Comparison of ENCODE assay signal across 17 cellular contexts in genomic region chr13:47831265-47831664, GRCh38.
DNase-seq lines count a peak whose midpoint lies in the region; ATAC-seq and TF ChIP-seq lines count a peak whose summit lies in the region.
"Had no signal": no experiment of that assay in that cellular context is flagged by ENCODE, and none has a peak within 500 bp of the region (broad histone marks: within the 10 kb centered on the region; RNA-seq: fewer than 3 reads in every experiment).

No MANE protein-coding gene starts in this region.

- TF ChIP-seq CTCF in GM23338 (conservative IDR thresholded peaks at IDR 0.05; ENCODE audit: low read depth in 2 of 2) = no peak
- no peak for TF ChIP-seq CTCF in fibroblast of mammary gland (conservative IDR thresholded peaks at IDR 0.05; ENCODE audit: control insufficient read depth, insufficient read depth, low read depth, low read length)
- TF ChIP-seq CTCF in psoas muscle (IDR thresholded peaks at IDR 0.05) = no peak
- TF ChIP-seq CTCF in hepatocyte (IDR thresholded peaks at IDR 0.05; ENCODE audit: poor library complexity) = no peak

- no peak overlapping the region for H3K9ac ChIP-seq in mesenchymal stem cell (ENCODE audit: low read length)

- H3K36me3 ChIP-seq in GM23338 (ENCODE audit: insufficient read depth) (no peaks in the 10 kb centered on the region), mesenchymal stem cell (ENCODE audit: control insufficient read depth in 1 of 2, insufficient read depth in 2 of 2, low read depth in 1 of 2, low read length in 2 of 2) (no peaks in the 10 kb centered on the region), psoas muscle (ENCODE audit: insufficient read depth in 1 of 2, low read depth in 1 of 2) (no peaks in the 10 kb centered on the region), hepatocyte (replicated peaks; ENCODE audit: insufficient read depth, low read depth) (no peaks in the 10 kb centered on the region)

- H3K18ac ChIP-seq in mesenchymal stem cell (ENCODE audit: low read depth in 1 of 2, low read length in 2 of 2) = no peak overlapping the region

- no peak overlapping the region for H2BK120ac ChIP-seq in mesenchymal stem cell (ENCODE audit: low read depth, low read length)

- intact Hi-C loops in psoas muscle (cut with DNase I) = no loop called here

- H3K9me3 Mint-ChIP-seq in GM23338 = peaks cover 3% of the 10 kb centered on the region; the same call in 1 of the 3 replicates

- H4K91ac ChIP-seq in mesenchymal stem cell (ENCODE audit: low read length) = no peak overlapping the region

- H2BK15ac ChIP-seq in mesenchymal stem cell (ENCODE audit: low read depth, poor library complexity, severe bottlenecking) = no peak overlapping the region

- H2BK5ac ChIP-seq in mesenchymal stem cell (ENCODE audit: low read depth, low read length, poor library complexity, severe bottlenecking) = no peak overlapping the region

- H4K20me1 ChIP-seq in GM23338 (replicated peaks; ENCODE audit: insufficient read depth) = no peaks in the 10 kb centered on the region
- H4K20me1 ChIP-seq in hepatocyte (ENCODE audit: insufficient read depth, poor library complexity, severe bottlenecking) = no peaks in the 10 kb centered on the region

- H3K9me2 ChIP-seq in GM23338 (ENCODE audit: insufficient read depth) (no peaks in the 10 kb centered on the region), hepatocyte (replicated peaks; ENCODE audit: insufficient read depth) (no peaks in the 10 kb centered on the region)

- ATAC-seq in GM23338 = no peak
- no peak for ATAC-seq in psoas muscle
- no peak for ATAC-seq in HG03045 (IDR thresholded peaks at IDR 0.05; ENCODE audit: unreplicated experiment)
- ATAC-seq in GM21529 (IDR thresholded peaks at IDR 0.05; ENCODE audit: unreplicated experiment) = no peak
- ATAC-seq: HCT116 had no signal

- H3K4me1 ChIP-seq in GM23338 (ENCODE audit: insufficient read depth) (no peaks in the 10 kb centered on the region; the same call in 1 of the 2 replicates), mesenchymal stem cell (ENCODE audit: control insufficient read depth, insufficient read depth, low read depth, low read length) (no peaks in the 10 kb centered on the region), psoas muscle (no peaks in the 10 kb centered on the region), hepatocyte (ENCODE audit: insufficient read depth) (no peaks in the 10 kb centered on the region)

- no peak overlapping the region for H3K27ac ChIP-seq in GM23338 (ENCODE audit: low read depth)
- H3K27ac ChIP-seq in mesenchymal stem cell (ENCODE audit: low read length, poor library complexity, severe bottlenecking) = no peak overlapping the region
- H3K27ac ChIP-seq in psoas muscle = no peak overlapping the region
- no peak overlapping the region for H3K27ac ChIP-seq in hepatocyte
- H3K27ac ChIP-seq: C4-2B, PC-9 had no signal

- DNase-seq in GM23338 (ENCODE audit: low spot score) (no peak), amniotic epithelial cell (ENCODE audit: low read depth) (peak; percentile 73), fibroblast of mammary gland (ENCODE audit: low read depth) (peak; percentile 78), mesenchymal stem cell (peak; percentile 57), psoas muscle (no peak), hepatocyte (ENCODE audit: low spot score) (no peak)
- DNase-seq: COR-L47, EL, KG1, NCI-H1048, NCI-H510A treated with DMSO at 0.1 percent for 48 hours, NCI-H82, PC-9 had no signal

- H3K36me3 Mint-ChIP-seq in GM23338 (ENCODE audit: low read depth) = no peaks in the 10 kb centered on the region

- H3K79me1 ChIP-seq in mesenchymal stem cell (replicated peaks; ENCODE audit: low read length, poor library complexity, severe bottlenecking) = no peaks in the 10 kb centered on the region

- H3K23ac ChIP-seq in mesenchymal stem cell (ENCODE audit: low read length in 2 of 2) = peak overlapping the region in 1 of 2 experiments; percentile 55

- H3K4me3 Mint-ChIP-seq in GM23338 = no peak overlapping the region

- H2AK5ac ChIP-seq in mesenchymal stem cell (ENCODE audit: low read length, severe bottlenecking) = no peak overlapping the region

- no peak overlapping the region for H4K8ac ChIP-seq in mesenchymal stem cell (ENCODE audit: low read length)

- H2AFZ ChIP-seq in GM23338 (peak overlapping the region; percentile 76; the same call in 1 of the 2 replicates), mesenchymal stem cell (ENCODE audit: low read depth, low read length) (no peak overlapping the region), hepatocyte (no peak overlapping the region)
- H2AFZ ChIP-seq: PC-9 had no signal

- H3K14ac ChIP-seq in mesenchymal stem cell (ENCODE audit: low read length in 2 of 2) = no peak overlapping the region

- H3K27me3 Mint-ChIP-seq in GM23338 (ENCODE audit: insufficient read depth, low read depth, poor library complexity) = peaks cover 3% of the 10 kb centered on the region

- H3K9me3 ChIP-seq in mesenchymal stem cell (ENCODE audit: control insufficient read depth, low read length) (no peaks in the 10 kb centered on the region), psoas muscle (no peaks in the 10 kb centered on the region), hepatocyte (ENCODE audit: low read depth) (no peaks in the 10 kb centered on the region)

- H2BK12ac ChIP-seq in mesenchymal stem cell (ENCODE audit: low read length in 2 of 2) = no peak overlapping the region

- no peaks in the 10 kb centered on the region for H3K27me3 ChIP-seq in GM23338 (ENCODE audit: insufficient read depth)
- H3K27me3 ChIP-seq in mesenchymal stem cell (ENCODE audit: control insufficient read depth in 1 of 2, insufficient read depth in 1 of 2, low read length in 2 of 2) = no peaks in the 10 kb centered on the region
- H3K27me3 ChIP-seq in psoas muscle (ENCODE audit: insufficient read depth in 3 of 3, low read length in 2 of 3) = no peaks in the 10 kb centered on the region
- no peaks in the 10 kb centered on the region for H3K27me3 ChIP-seq in hepatocyte

- no peaks in the 10 kb centered on the region for H3K79me2 ChIP-seq in GM23338 (replicated peaks; ENCODE audit: insufficient read depth)
- no peaks in the 10 kb centered on the region for H3K79me2 ChIP-seq in hepatocyte

- peaks cover 4% of the 10 kb centered on the region for H3K4me1 Mint-ChIP-seq in GM23338

- H3K4me3 ChIP-seq in GM23338 (no peak overlapping the region), fibroblast of mammary gland (ENCODE audit: control insufficient read depth, low read depth, low read length) (no peak overlapping the region), mesenchymal stem cell (ENCODE audit: insufficient read depth in 1 of 2, low read depth in 1 of 2, low read length in 2 of 2) (no peak overlapping the region), psoas muscle (no peak overlapping the region), hepatocyte (no peak overlapping the region)
- H3K4me3 ChIP-seq: PC-9 had no signal

- no peak overlapping the region; the same call in 1 of the 2 replicates for H3K27ac Mint-ChIP-seq in GM23338

- H3K4ac ChIP-seq in mesenchymal stem cell (ENCODE audit: low read depth in 1 of 2, low read length in 2 of 2) = no peak overlapping the region

- no peaks in the 10 kb centered on the region for H3F3A ChIP-seq in GM23338 (replicated peaks; ENCODE audit: low read depth)

- WGBS in mesenchymal stem cell = 100% methylated on average over 1 of the region's 1 CpG
- WGBS in psoas muscle, 3 donors = 64 to 72% (median 67%) methylated on average over 1 of the region's 1 CpG
- WGBS in hepatocyte (ENCODE audit: low lambda C conversion rate, missing lambda C conversion rate) = 77% methylated on average over 1 of the region's 1 CpG

- no peak overlapping the region for H3K4me2 ChIP-seq in GM23338
- no peak overlapping the region for H3K4me2 ChIP-seq in mesenchymal stem cell (ENCODE audit: low read length, poor library complexity, severe bottlenecking)
- no peak overlapping the region for H3K4me2 ChIP-seq in hepatocyte
- H3K4me2 ChIP-seq: PC-9 had no signal

Comparison
In these comparisons a context has a peak if more than half of its experiments do, and no peak if none do; other contexts are left out.
1. DNase-seq: peak in amniotic epithelial cell (single experiment), fibroblast of mammary gland (single experiment) and mesenchymal stem cell (single experiment); none in GM23338 (single experiment), psoas muscle (0 of 2) and hepatocyte (single experiment).